Comparison of ENCODE assay signal across 26 cellular contexts in the genomic region with DNA sequence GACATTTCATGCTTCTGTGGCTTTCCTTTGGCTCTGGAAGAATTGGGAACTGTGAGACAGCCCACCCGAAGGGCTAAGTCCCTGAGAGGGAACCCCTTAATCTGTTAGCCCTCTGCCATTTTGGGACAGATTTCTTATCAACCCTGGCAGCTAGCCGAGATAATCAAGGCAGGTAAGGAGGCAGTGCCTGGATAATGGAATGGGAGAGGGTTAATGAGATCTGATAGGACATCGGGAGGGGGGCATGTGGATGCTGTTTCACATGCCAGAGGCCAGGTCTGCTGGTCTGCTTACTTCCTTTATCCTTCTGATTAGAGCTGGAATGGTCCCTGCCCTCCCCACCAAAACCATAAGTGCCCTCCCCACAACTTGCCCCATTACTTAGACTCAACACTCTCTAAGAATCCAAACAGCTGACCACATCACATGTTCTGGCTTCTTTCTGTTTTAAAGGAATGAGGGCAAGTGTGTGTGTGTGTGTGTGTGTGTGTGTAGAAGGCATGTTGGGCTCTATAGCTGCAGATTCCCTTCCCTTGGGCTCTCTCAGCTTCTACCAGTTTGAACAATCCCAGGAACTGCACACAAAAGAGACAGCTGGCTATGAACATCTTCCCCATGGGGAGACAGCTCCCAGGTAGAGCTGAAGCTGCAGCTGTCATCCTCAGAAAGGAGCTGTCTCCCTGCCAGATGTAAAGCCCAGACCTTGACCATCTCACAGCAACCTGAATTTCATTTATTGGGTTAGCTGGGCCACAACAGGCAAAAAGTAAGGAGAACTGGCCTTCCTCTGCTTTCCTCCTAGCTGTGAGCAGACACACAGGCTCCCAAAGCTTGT.
A peak's percentile ranks its signal among the peaks of the same experiment; 100 is the strongest.
DNase-seq lines count a peak whose midpoint lies in the region; ATAC-seq, FAIRE-seq and TF ChIP-seq lines count a peak whose summit lies in the region.
"Had no signal": no experiment of that assay in that cellular context is flagged by ENCODE, and none has a peak within 500 bp of the region (broad histone marks: within the 10 kb centered on the region; RNA-seq: fewer than 3 reads in every experiment).

No MANE protein-coding gene starts in this region.

- H3K4me2 ChIP-seq in K562 (ENCODE audit: insufficient read depth, low read length), result no peak overlapping the region
- H3K4me2 ChIP-seq: neural progenitor cell had no signal

- CTCF ChIA-PET in K562 (lab: Yijun Ruan, JAX; ENCODE audit: low intra/inter-chr PET ratio), result no interaction called here

- peaks cover 19 to 50% of the 10 kb centered on the region in 2 experiments for H3K4me1 ChIP-seq in K562 (replicated peaks in 1 of 2; ENCODE audit: control insufficient read depth in 2 of 2, insufficient read depth in 2 of 2, low read length in 2 of 2)
- no peaks in the 10 kb centered on the region for H3K4me1 ChIP-seq in uterus
- H3K4me1 ChIP-seq: neural progenitor cell had no signal

- no peak overlapping the region for H3K27ac ChIP-seq in K562 (ENCODE audit: extremely low read depth, low read depth, low read length)
- H3K27ac ChIP-seq in uterus, result no peak overlapping the region
- H3K27ac ChIP-seq: cardiac muscle cell, epithelial cell of prostate, foreskin keratinocyte, HL-60, neural progenitor cell, tibial artery had no signal

- H3K36me3 ChIP-seq in K562 (ENCODE audit: control insufficient read depth, insufficient read depth, low read length) (no peaks in the 10 kb centered on the region), uterus (no peaks in the 10 kb centered on the region)
- H3K36me3 ChIP-seq: cardiac muscle cell, neural progenitor cell, tibial artery had no signal

- no peaks in the 10 kb centered on the region for H3K79me2 ChIP-seq in K562 (ENCODE audit: control insufficient read depth, insufficient read depth, low read length)

- TF ChIP-seq CTCF in K562 (IDR thresholded peaks at IDR 0.05 in 2 of 3, conservative IDR thresholded peaks at IDR 0.05 in 1 of 3; ENCODE audit: insufficient read depth in 2 of 3, low read depth in 1 of 3, low read length in 3 of 3), result no peak
- no peak for TF ChIP-seq CTCF in uterus (IDR thresholded peaks at IDR 0.05)

- FAIRE-seq in K562 (lab: Jason Lieb, UNC) (no peak), H54 (lab: Jason Lieb, UNC) (no peak)
- FAIRE-seq: A204.1, islet of Langerhans had no signal

- no peak overlapping the region for H3K9ac ChIP-seq in K562 (ENCODE audit: insufficient read depth in 1 of 2, low read depth in 2 of 2, low read length in 2 of 2)
- H3K9ac ChIP-seq: neural progenitor cell had no signal

- ATAC-seq in K562, result no peak
- ATAC-seq: foreskin keratinocyte; stimulated activated naive CD8-positive, alpha-beta T cell treated with anti-CD3 and anti-CD28 coated beads, Interleukin-15, Interleukin-2, amounts not matched to agents 100 U/mL and 50 U/mL, for 24 hours had no signal

- BruUV-seq in K562 (replicated peaks; lab: Mats Ljungman, UMichigan), result no TSS peak

- in situ Hi-C loops in K562 (cut with MboI), result no loop called here
- in situ Hi-C loops in G401 (cut with HindIII; ENCODE audit: low sequenced_read_pairs), result no loop called here

- 40% methylated on average over 3 of the region's 3 CpGs for WGBS in K562 (ENCODE audit: insufficient coverage, low coverage, missing lambda C conversion rate)

- TF ChIP-seq POLR2A in K562 (conservative IDR thresholded peaks at IDR 0.05), result no peak
- no peak for TF ChIP-seq POLR2A in H54 (IDR thresholded peaks at IDR 0.05; ENCODE audit: low read depth, low read length)
- no peak for TF ChIP-seq POLR2A in uterus (IDR thresholded peaks at IDR 0.05)

- TF ChIP-seq RAD21 in K562 (CRISPR knock-in tag; conservative IDR thresholded peaks at IDR 0.05 in 1 of 2, IDR thresholded peaks at IDR 0.05 in 1 of 2), result no peak

- H3K4me3 ChIP-seq in K562, result no peak overlapping the region
- no peak overlapping the region for H3K4me3 ChIP-seq in uterus
- H3K4me3 ChIP-seq: cardiac muscle cell, neural progenitor cell, tibial artery had no signal

- peak; percentile 23 for DNase-seq in NCI-H82 (lab: John Stamatoyannopoulos, UW)
- no peak for DNase-seq in NCI-H82 treated with DMSO at 0.1 percent for 48 hours (lab: John Stamatoyannopoulos, UW; ENCODE audit: unreplicated experiment)
- no peak for DNase-seq in K562 (ENCODE audit: extremely low read depth in 1 of 4, low spot score in 3 of 4)
- peak; percentile 35 for DNase-seq in kidney tubule cell (ENCODE audit: low spot score)
- DNase-seq in SKM-1 (lab: John Stamatoyannopoulos, UW; ENCODE audit: unreplicated experiment), result no peak
- no peak for DNase-seq in G401 (ENCODE audit: low spot score)
- no peak for DNase-seq in H54 (ENCODE audit: insufficient read length, low spot score)
- no peak for DNase-seq in uterus
- DNase-seq: activated CD4-positive, alpha-beta T cell treated with anti-CD3 and anti-CD28 coated beads, Interleukin-2, amount 50 U/mL, for 48 hours; activated CD4-positive, CD25-positive, alpha-beta regulatory T cell; activated gamma-delta T cell; H7; hippocampal formation; NCI-H2081 treated with DMSO at 0.1 percent for 48 hours; NCI-H510A treated with DMSO at 0.1 percent for 48 hours; stimulated activated CD4-positive, alpha-beta T cell treated with anti-CD3 and anti-CD28 coated beads, Interleukin-4, amount 100 ng/mL, for 24 hours; stimulated activated naive CD8-positive, alpha-beta T cell treated with anti-CD3 and anti-CD28 coated beads, Interleukin-15, Interleukin-2, amounts not matched to agents 100 U/mL and 50 U/mL, for 24 hours; T-helper 9 cell; tibial artery had no signal

- POLR2A ChIA-PET in K562 (lab: Yijun Ruan, JAX), result interaction anchor here (0.6 to 3.1 kb wide), 5 partner anchors 9 to 48 kb away, joined by 3 to 10 read pairs (median 3); no protein-coding TSS in a partner anchor

- no peaks in the 10 kb centered on the region for H3K27me3 ChIP-seq in K562 (ENCODE audit: control insufficient read depth in 2 of 2, insufficient read depth in 2 of 2, low read length in 2 of 2)
- no peaks in the 10 kb centered on the region for H3K27me3 ChIP-seq in uterus
- H3K27me3 ChIP-seq: cardiac muscle cell, foreskin keratinocyte, neural progenitor cell, tibial artery had no signal

- H2AFZ ChIP-seq in K562 (ENCODE audit: low read depth, low read length), result peak overlapping the region; percentile 53
- H2AFZ ChIP-seq: neural progenitor cell had no signal

- H3K9me3 ChIP-seq in K562 (replicated peaks; ENCODE audit: control insufficient read depth, insufficient read depth, low read depth, low read length) (no peaks in the 10 kb centered on the region), uterus (no peaks in the 10 kb centered on the region)
- H3K9me3 ChIP-seq: tibial artery had no signal

- no peaks in the 10 kb centered on the region for H4K20me1 ChIP-seq in K562 (replicated peaks; ENCODE audit: control insufficient read depth, insufficient read depth, low read length)

- intact Hi-C loops in K562 (cut with micrococcal nuclease) (no loop called here), uterus (cut with DNase I; ENCODE audit: low total_unique reads) (no loop called here)

- no peak for TF ChIP-seq EP300 in K562 (IDR thresholded peaks at IDR 0.05; ENCODE audit: low read length)

- no peaks in the 10 kb centered on the region for H3K9me1 ChIP-seq in K562 (ENCODE audit: control insufficient read depth, insufficient read depth, low read length)

TF ChIP-seq in K562, 482 proteins besides CTCF, POLR2A, EP300 and RAD21:
- no peak for TF ChIP-seq ZNF197 (CRISPR knock-in tag; IDR thresholded peaks at IDR 0.05; ENCODE audit: low read depth)
- 0 out of 2 replicates have a peak, but pooled peaks have one; percentile 31 for TF ChIP-seq ZNF644 (tag; IDR thresholded peaks at IDR 0.05; ENCODE audit: low read depth)
- TF ChIP-seq, protein P1, sequence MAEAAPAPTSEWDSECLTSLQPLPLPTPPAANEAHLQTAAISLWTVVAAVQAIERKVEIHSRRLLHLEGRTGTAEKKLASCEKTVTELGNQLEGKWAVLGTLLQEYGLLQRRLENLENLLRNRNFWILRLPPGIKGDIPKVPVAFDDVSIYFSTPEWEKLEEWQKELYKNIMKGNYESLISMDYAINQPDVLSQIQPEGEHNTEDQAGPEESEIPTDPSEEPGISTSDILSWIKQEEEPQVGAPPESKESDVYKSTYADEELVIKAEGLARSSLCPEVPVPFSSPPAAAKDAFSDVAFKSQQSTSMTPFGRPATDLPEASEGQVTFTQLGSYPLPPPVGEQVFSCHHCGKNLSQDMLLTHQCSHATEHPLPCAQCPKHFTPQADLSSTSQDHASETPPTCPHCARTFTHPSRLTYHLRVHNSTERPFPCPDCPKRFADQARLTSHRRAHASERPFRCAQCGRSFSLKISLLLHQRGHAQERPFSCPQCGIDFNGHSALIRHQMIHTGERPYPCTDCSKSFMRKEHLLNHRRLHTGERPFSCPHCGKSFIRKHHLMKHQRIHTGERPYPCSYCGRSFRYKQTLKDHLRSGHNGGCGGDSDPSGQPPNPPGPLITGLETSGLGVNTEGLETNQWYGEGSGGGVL (CRISPR knock-in tag; IDR thresholded peaks at IDR 0.05), result no peak
- no peak for TF ChIP-seq MXI1 (IDR thresholded peaks at IDR 0.05; ENCODE audit: low read depth, low read length)

Comparison
In these comparisons a context has a peak if more than half of its experiments do, and no peak if none do; other contexts are left out.
1. DNase-seq: peak in NCI-H82 (single experiment) and kidney tubule cell (single experiment); none in NCI-H82 treated with DMSO at 0.1 percent for 48 hours (single experiment), K562 (0 of 4), SKM-1 (single experiment), G401 (single experiment), H54 (single experiment) and uterus (0 of 2).